Comparison of ENCODE assay signal across 18 cellular contexts in genomic region chr16:55033225-55034156, GRCh38.
"Had no signal": no experiment of that assay in that cellular context is flagged by ENCODE, and none has a peak within 500 bp of the region (broad histone marks: within the 10 kb centered on the region; RNA-seq: fewer than 3 reads in every experiment).

No MANE protein-coding gene starts in this region.

- DNase-seq: activated B cell treated with CpG ODN at 0.5 μM for 24 hours; activated CD4-positive, alpha-beta T cell treated with anti-CD3 and anti-CD28 coated beads for 48 hours; activated CD8-positive, alpha-beta memory T cell treated with anti-CD3 and anti-CD28 coated beads, Interleukin-2, amount 50 U/mL, for 4 hours; activated CD8-positive, alpha-beta T cell treated with anti-CD3 and anti-CD28 coated beads, Interleukin-2, amount 10 ng/mL, durations not matched to agents 7 days and 5 days; activated gamma-delta T cell; activated T-cell treated with anti-CD3 and anti-CD28 coated beads, Interleukin-2, amount 50 U/mL, for 48 hours; amygdala; body of pancreas; effector memory CD4-positive, alpha-beta T cell; foreskin melanocyte; lower lobe of right lung; midbrain; stimulated activated naive CD8-positive, alpha-beta T cell treated with anti-CD3 and anti-CD28 coated beads, Interleukin-15, amount 100 ng/mL, for 72 hours; upper lobe of right lung had no signal

- H3K4me3 ChIP-seq: body of pancreas, lower lobe of right lung, upper lobe of right lung had no signal

- H3K9me3 Mint-ChIP-seq: activated B cell treated with CpG ODN at 0.5 μM for 24 hours; central memory CD8-positive, alpha-beta T cell had no signal

- H3K27ac ChIP-seq: body of pancreas, lower lobe of right lung, upper lobe of right lung had no signal

- H3K27me3 Mint-ChIP-seq: activated naive CD8-positive, alpha-beta T cell; central memory CD8-positive, alpha-beta T cell had no signal

- H3K36me3 Mint-ChIP-seq: activated naive CD8-positive, alpha-beta T cell had no signal

- H3K4me1 Mint-ChIP-seq: activated B cell treated with CpG ODN at 0.5 μM for 24 hours; central memory CD8-positive, alpha-beta T cell; neural crest cell; stimulated activated naive CD8-positive, alpha-beta T cell treated with anti-CD3 and anti-CD28 coated beads, Interleukin-15, amount 100 ng/mL, for 72 hours had no signal

- H3K36me3 ChIP-seq: lower lobe of right lung, upper lobe of right lung had no signal

- H3K27me3 ChIP-seq: body of pancreas, upper lobe of right lung had no signal

- H3K4me3 Mint-ChIP-seq: activated B cell treated with CpG ODN at 0.5 μM for 24 hours; activated CD8-positive, alpha-beta T cell treated with anti-CD3 and anti-CD28 coated beads, Interleukin-2, amount 10 ng/mL, durations not matched to agents 7 days and 5 days; activated naive CD8-positive, alpha-beta T cell; central memory CD8-positive, alpha-beta T cell; neural crest cell; stimulated activated naive CD8-positive, alpha-beta T cell treated with anti-CD3 and anti-CD28 coated beads, Interleukin-15, amount 100 ng/mL, for 72 hours had no signal

- ATAC-seq: activated CD8-positive, alpha-beta T cell treated with anti-CD3 and anti-CD28 coated beads, Interleukin-2, amount 10 ng/mL, durations not matched to agents 7 days and 5 days; body of pancreas; lower lobe of right lung; sciatic nerve; stimulated activated naive CD8-positive, alpha-beta T cell treated with anti-CD3 and anti-CD28 coated beads, Interleukin-15, amount 100 ng/mL, for 72 hours; upper lobe of right lung had no signal

- H3K9me3 ChIP-seq: body of pancreas, lower lobe of right lung, upper lobe of right lung had no signal

- H3K27ac Mint-ChIP-seq: activated B cell treated with CpG ODN at 0.5 μM for 24 hours; activated CD8-positive, alpha-beta T cell treated with anti-CD3 and anti-CD28 coated beads, Interleukin-2, amount 10 ng/mL, durations not matched to agents 7 days and 5 days; activated naive CD8-positive, alpha-beta T cell had no signal

- H3K4me1 ChIP-seq: body of pancreas, lower lobe of right lung, upper lobe of right lung had no signal
